Comparison of ENCODE assay signal across 8 cellular contexts in genomic region chr2:65130440-65131175, GRCh38. TPM values are rescaled to one million over a fixed set of nuclear protein-coding genes. Genes with fewer than 3 reads are reported as not detected.
DNase-seq lines count a peak whose midpoint lies in the region; ATAC-seq and TF ChIP-seq lines count a peak whose summit lies in the region.

No MANE protein-coding gene starts in this region.

- no peak for DNase-seq in activated T-cell treated with anti-CD3 and anti-CD28 coated beads, Interleukin-2, amount 50 U/mL, for 24 hours
- DNase-seq in activated T-cell treated with anti-CD3 and anti-CD28 coated beads, Interleukin-2, amount 50 U/mL, for 48 hours, result no peak
- DNase-seq in NCI-H524 treated with DMSO at 0.1 percent for 48 hours (lab: John Stamatoyannopoulos, UW), result peak; percentile 8
- DNase-seq in MCF 10A (ENCODE audit: unreplicated experiment), result no peak
- no peak for DNase-seq in right lobe of liver
- peak in 1 of 2 donors; percentile 53 for DNase-seq in tibial nerve (ENCODE audit: low spot score in 2 of 2)
- DNase-seq in NCI-H446 (lab: John Stamatoyannopoulos, UW), result no peak

- H3K4me1 ChIP-seq in right lobe of liver, result peaks cover 0 to 31% (median 7%) of the 10 kb centered on the region in 4 donors
- H3K4me1 ChIP-seq in tibial nerve, result peaks cover 0 to 45% (median 29%) of the 10 kb centered on the region in 4 donors

- 7% methylated on average over 10 of the region's 42 CpGs for WGBS in right lobe of liver (ENCODE audit: insufficient coverage, low coverage, low lambda C conversion rate, missing lambda C conversion rate)
- 9 to 14% methylated on average over 23 to 34 of the region's 42 CpGs for WGBS in tibial nerve, 2 donors

- intact Hi-C loops in MCF 10A (cut with micrococcal nuclease) (loop anchor here (2.0 kb wide), 1 partner anchor 96 kb away; the partner anchor contains the start of gene ACTR2), right lobe of liver (cut with DNase I) (no loop called here)

- BruUV-seq in MCF 10A (replicated peaks; lab: Mats Ljungman, UMichigan), result no TSS peak

- H3K4me3 Mint-ChIP-seq in activated T-cell treated with anti-CD3 and anti-CD28 coated beads, Interleukin-2, amount 50 U/mL, for 24 hours, result peak overlapping the region; percentile 98
- peak overlapping the region; percentile 84 for H3K4me3 Mint-ChIP-seq in MCF 10A (ENCODE audit: unreplicated experiment)

- POLR2A ChIA-PET in MCF 10A (lab: Yijun Ruan, JAX), result interaction anchor here (0.6 to 3.7 kb wide), 35 partner anchors 8 to 1085 kb away, joined by 3 to 57 read pairs (median 4); partner anchors contain the start of genes ACTR2, CEP68 and SERTAD2

- TF ChIP-seq CTCF in MCF 10A (IDR thresholded peaks at IDR 0.05; ENCODE audit: unreplicated experiment) (no peak), right lobe of liver (IDR thresholded peaks at IDR 0.05) (no peak), tibial nerve (IDR thresholded peaks at IDR 0.05) (no peak)

- no peak for TF ChIP-seq EP300 in tibial nerve (IDR thresholded peaks at IDR 0.05)

- H3K4me3 ChIP-seq in right lobe of liver (peak overlapping the region; percentile 54 to 87 (median 58)), tibial nerve (peak overlapping the region; percentile 47 to 98 (median 78))

- H3K36me3 Mint-ChIP-seq in activated T-cell treated with anti-CD3 and anti-CD28 coated beads, Interleukin-2, amount 50 U/mL, for 24 hours (ENCODE audit: low read depth), result peaks cover 25% of the 10 kb centered on the region
- H3K36me3 Mint-ChIP-seq in MCF 10A (ENCODE audit: insufficient read depth, unreplicated experiment), result peaks cover 20% of the 10 kb centered on the region

- ATAC-seq in HG02642 (IDR thresholded peaks at IDR 0.05; ENCODE audit: poor library complexity, unreplicated experiment) (peak; percentile 33), right lobe of liver (peak; percentile 55 to 70 (median 62))

- H3K27ac ChIP-seq in right lobe of liver (peak overlapping the region; percentile 94 to 98 (median 98)), tibial nerve (peak overlapping the region; percentile 93 to 100 (median 98))

- no peaks in the 10 kb centered on the region for H3K27me3 Mint-ChIP-seq in activated T-cell treated with anti-CD3 and anti-CD28 coated beads, Interleukin-2, amount 50 U/mL, for 24 hours
- H3K27me3 Mint-ChIP-seq in MCF 10A (ENCODE audit: insufficient read depth, unreplicated experiment), result no peaks in the 10 kb centered on the region

- H3K9me3 Mint-ChIP-seq in activated T-cell treated with anti-CD3 and anti-CD28 coated beads, Interleukin-2, amount 50 U/mL, for 24 hours, result no peaks in the 10 kb centered on the region
- no peaks in the 10 kb centered on the region for H3K9me3 Mint-ChIP-seq in MCF 10A (ENCODE audit: unreplicated experiment)

- H3K9me3 ChIP-seq in right lobe of liver, result no peaks in the 10 kb centered on the region
- H3K9me3 ChIP-seq in tibial nerve, result no peaks in the 10 kb centered on the region

- H3K27me3 ChIP-seq in right lobe of liver, result no peaks in the 10 kb centered on the region
- no peaks in the 10 kb centered on the region for H3K27me3 ChIP-seq in tibial nerve

- no peaks in the 10 kb centered on the region for H3K36me3 ChIP-seq in right lobe of liver
- H3K36me3 ChIP-seq in tibial nerve, result no peaks in the 10 kb centered on the region

- H3K4me1 Mint-ChIP-seq in activated T-cell treated with anti-CD3 and anti-CD28 coated beads, Interleukin-2, amount 50 U/mL, for 24 hours (ENCODE audit: low read depth), result peaks cover 38% of the 10 kb centered on the region
- H3K4me1 Mint-ChIP-seq in MCF 10A (ENCODE audit: insufficient read depth, unreplicated experiment), result peaks cover 10% of the 10 kb centered on the region

- H3K27ac Mint-ChIP-seq in activated T-cell treated with anti-CD3 and anti-CD28 coated beads, Interleukin-2, amount 50 U/mL, for 24 hours, result peak overlapping the region; percentile 99
- peak overlapping the region; percentile 97 for H3K27ac Mint-ChIP-seq in MCF 10A (ENCODE audit: low read depth, unreplicated experiment)

- CTCF ChIA-PET in MCF 10A (lab: Yijun Ruan, JAX), result interaction anchor here (0.5 to 1.5 kb wide), 3 partner anchors 16 to 73 kb away, joined by 3 to 4 read pairs (median 4); no protein-coding TSS in a partner anchor

- TF ChIP-seq POLR2A in right lobe of liver (IDR thresholded peaks at IDR 0.05), result peak; percentile 49
- no peak for TF ChIP-seq POLR2A in tibial nerve (IDR thresholded peaks at IDR 0.05)

RNA-seq across cellular contexts. Expression of gene RAB1A, which starts 0.7 kb away (rescaled TPM):
- total RNA-seq in MCF 10A (2022) (128 and 131 TPM in 2 replicates), right lobe of liver (100 to 1,000 TPM in 1 of 6 experiments, 10 to 100 TPM in 5; 65.0 to 119 (median 81.3) TPM), tibial nerve (10 to 100 TPM; 69.6 to 93.0 (median 81.6) TPM)
